Comparison of ENCODE assay signal across 9 cellular contexts in genomic region chr5:74035521-74035937, GRCh38.
DNase-seq lines count a peak whose midpoint lies in the region; ATAC-seq and TF ChIP-seq lines count a peak whose summit lies in the region.
"Had no signal": no experiment of that assay in that cellular context is flagged by ENCODE, and none has a peak within 500 bp of the region (broad histone marks: within the 10 kb centered on the region; RNA-seq: fewer than 3 reads in every experiment).

No MANE protein-coding gene starts in this region.

- H3K27me3 Mint-ChIP-seq in T-helper 17 cell = peaks cover 32% of the 10 kb centered on the region

- DNase-seq in AG08395 (ENCODE audit: low spot score) (peak; percentile 62), GM19238 (ENCODE audit: insufficient read length, low spot score) (peak; percentile 7), T-helper 17 cell (no peak), head of caudate nucleus (peak in 22 of 42 donors; percentile 8 to 75 (median 37)), skeletal muscle cell (ENCODE audit: low read depth) (peak; percentile 43)
- DNase-seq in effector memory CD4-positive, alpha-beta T cell = no peak

- peaks cover 3% of the 10 kb centered on the region for H3K4me1 Mint-ChIP-seq in T-helper 17 cell
- H3K4me1 Mint-ChIP-seq: activated naive CD4-positive, alpha-beta T cell treated with anti-CD3 and anti-CD28 coated beads, Interleukin-2, amount 50 U/mL, for 24 hours had no signal

- H3K4me1 ChIP-seq in effector memory CD4-positive, alpha-beta T cell (ENCODE audit: control insufficient read depth, insufficient read depth, low read length, poor library complexity, severe bottlenecking) = no peaks in the 10 kb centered on the region

- peak; percentile 72 for TF ChIP-seq RAD21 in Ishikawa (IDR thresholded peaks at IDR 0.05; ENCODE audit: low read depth)

- no peak overlapping the region for H3K4me3 Mint-ChIP-seq in T-helper 17 cell
- H3K4me3 Mint-ChIP-seq: activated naive CD4-positive, alpha-beta T cell treated with anti-CD3 and anti-CD28 coated beads, Interleukin-2, amount 50 U/mL, for 24 hours had no signal

- H3K27ac ChIP-seq in effector memory CD4-positive, alpha-beta T cell (ENCODE audit: insufficient read depth, low read length, poor library complexity, severe bottlenecking) = no peak overlapping the region

- TF ChIP-seq EP300 in Ishikawa (IDR thresholded peaks at IDR 0.05; ENCODE audit: borderline replicate concordance) = no peak

- H3K27me3 ChIP-seq in effector memory CD4-positive, alpha-beta T cell (replicated peaks; ENCODE audit: control insufficient read depth, insufficient read depth, low read length, poor library complexity, severe bottlenecking) = no peaks in the 10 kb centered on the region

- no peak for ATAC-seq in T-helper 17 cell
- ATAC-seq in HG03108 (IDR thresholded peaks at IDR 0.05; ENCODE audit: unreplicated experiment) = no peak

- H3K36me3 Mint-ChIP-seq in T-helper 17 cell (ENCODE audit: low read depth) = no peaks in the 10 kb centered on the region
- H3K36me3 Mint-ChIP-seq: activated naive CD4-positive, alpha-beta T cell treated with anti-CD3 and anti-CD28 coated beads, Interleukin-2, amount 50 U/mL, for 24 hours had no signal

- intact Hi-C loops in head of caudate nucleus (cut with DNase I) = no loop called here

- no peak overlapping the region for H3K4me3 ChIP-seq in skeletal muscle cell (ENCODE audit: low read depth, low read length)
- H3K4me3 ChIP-seq in effector memory CD4-positive, alpha-beta T cell (ENCODE audit: insufficient read depth, low read depth, low read length, poor library complexity, severe bottlenecking) = no peak overlapping the region

- H3K9me3 ChIP-seq in T-helper 17 cell (ENCODE audit: control insufficient read depth, low read length, poor library complexity, severe bottlenecking) = no peaks in the 10 kb centered on the region
- H3K9me3 ChIP-seq in effector memory CD4-positive, alpha-beta T cell (ENCODE audit: control insufficient read depth, low read length) = no peaks in the 10 kb centered on the region

- peak overlapping the region; percentile 6 for H3K27ac Mint-ChIP-seq in T-helper 17 cell
- H3K27ac Mint-ChIP-seq: activated naive CD4-positive, alpha-beta T cell treated with anti-CD3 and anti-CD28 coated beads, Interleukin-2, amount 50 U/mL, for 24 hours had no signal

- H3K36me3 ChIP-seq in effector memory CD4-positive, alpha-beta T cell (ENCODE audit: control insufficient read depth, insufficient read depth, low read length) = no peaks in the 10 kb centered on the region

TF ChIP-seq in Ishikawa, 13 proteins besides CTCF, POLR2A, EP300 and RAD21:
- no peak for TF ChIP-seq CEBPB (IDR thresholded peaks at IDR 0.05)
- no peak for TF ChIP-seq FOXM1 (IDR thresholded peaks at IDR 0.05; ENCODE audit: borderline replicate concordance, low read depth)
- no peak for TF ChIP-seq ZBTB7A (IDR thresholded peaks at IDR 0.05; ENCODE audit: low read depth)
- no peak for TF ChIP-seq TEAD4 (IDR thresholded peaks at IDR 0.05)
- TF ChIP-seq REST (IDR thresholded peaks at IDR 0.05; ENCODE audit: low read depth) = no peak
- TF ChIP-seq USF1 (IDR thresholded peaks at IDR 0.05) = no peak
- TF ChIP-seq TAF1 (IDR thresholded peaks at IDR 0.05; ENCODE audit: low read depth) = no peak

Comparison
In these comparisons a context has a peak if more than half of its experiments do, and no peak if none do; other contexts are left out.
1. DNase-seq: peak in AG08395 (single experiment), GM19238 (single experiment), head of caudate nucleus (22 of 42) and skeletal muscle cell (single experiment); none in T-helper 17 cell (0 of 3) and effector memory CD4-positive, alpha-beta T cell (0 of 3).